ENCODE assay signal across 9 cellular contexts in the genomic region with DNA sequence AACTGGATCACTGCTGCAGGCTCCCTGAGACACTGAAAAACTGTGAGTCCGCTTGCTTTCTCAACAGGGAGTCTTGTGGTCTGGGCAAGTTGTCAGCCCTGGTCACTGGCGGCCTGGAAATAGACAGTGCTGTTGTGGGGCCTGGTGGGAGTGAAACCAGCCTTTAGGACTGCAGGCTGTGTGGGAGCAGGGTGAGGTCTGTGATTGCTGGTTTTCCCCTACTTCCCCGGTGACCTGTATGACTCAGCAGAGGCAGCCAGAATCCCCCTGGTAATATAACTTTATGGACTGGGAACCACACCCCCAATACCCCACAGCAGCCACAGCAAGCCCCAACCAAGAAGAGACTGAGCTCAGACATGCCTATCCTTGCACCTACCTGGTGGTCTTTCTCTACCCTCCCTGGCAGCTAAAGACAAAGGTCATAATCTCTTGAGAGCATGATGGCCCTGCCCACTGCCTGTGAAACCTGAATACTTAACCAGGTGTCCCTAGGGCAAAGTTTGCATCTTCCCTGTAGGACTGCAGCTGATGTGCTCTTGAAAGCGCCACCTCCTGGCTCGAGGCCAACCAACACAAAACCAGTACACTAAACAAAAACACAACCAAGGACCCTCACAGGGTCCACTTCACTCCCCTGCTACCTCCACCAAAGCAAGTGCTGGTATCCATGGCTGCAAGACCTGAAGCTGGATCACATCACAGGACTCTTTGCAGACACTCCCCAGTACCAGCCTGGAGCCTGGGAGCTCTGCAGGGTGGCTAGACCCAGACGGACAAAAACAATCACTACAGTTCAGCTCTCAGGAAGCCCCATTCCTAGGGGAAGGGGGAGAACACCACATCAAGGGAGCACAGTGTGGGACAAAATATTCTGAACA.
DNase-seq lines count a peak whose midpoint lies in the region; ATAC-seq and TF ChIP-seq lines count a peak whose summit lies in the region.
"Had no signal": no experiment of that assay in that cellular context is flagged by ENCODE, and none has a peak within 500 bp of the region (broad histone marks: within the 10 kb centered on the region; RNA-seq: fewer than 3 reads in every experiment).

No MANE protein-coding gene starts in this region.

- DNase-seq in astrocyte of the spinal cord (ENCODE audit: low read depth, low spot score) (peak; percentile 92), stromal cell of bone marrow (ENCODE audit: low read depth) (peak; percentile 39), cerebellar nuclear complex (lab: John Stamatoyannopoulos, UW) (no peak), HuH-7 (ENCODE audit: low spot score) (no peak)
- DNase-seq in effector CD4-positive, alpha-beta T cell, result no peak

- no peak for TF ChIP-seq CTCF in astrocyte of the spinal cord (IDR thresholded peaks at IDR 0.05; ENCODE audit: low read depth, low read length)

- in situ Hi-C loops in astrocyte of the spinal cord (cut with HindIII; ENCODE audit: low sequenced_read_pairs), result no loop called here

- no peaks in the 10 kb centered on the region for H3K27me3 ChIP-seq in HUES48 (ENCODE audit: control insufficient read depth, insufficient read depth, low read length)

- no peak overlapping the region for H3K9ac ChIP-seq in HUES48 (ENCODE audit: low read depth, low read length)

- H3K4me3 ChIP-seq in HUES48 (ENCODE audit: low read depth, low read length), result 0 out of 2 replicates have a peak overlapping the region, but pooled peaks have one; percentile 23
- H3K4me3 ChIP-seq in astrocyte of the spinal cord (ENCODE audit: low read depth, low read length), result no peak overlapping the region
- H3K4me3 ChIP-seq: SJSA1 had no signal

- H3K27ac ChIP-seq in HUES48 (ENCODE audit: low read depth, low read length), result peak overlapping the region; percentile 61
- H3K27ac ChIP-seq: SJSA1 had no signal

- no peaks in the 10 kb centered on the region for H3K36me3 ChIP-seq in HUES48 (ENCODE audit: control insufficient read depth, insufficient read depth, low read length)
- H3K36me3 ChIP-seq: SJSA1 had no signal

- ATAC-seq in GM18499 (IDR thresholded peaks at IDR 0.05; ENCODE audit: insufficient read depth, unreplicated experiment) (peak; percentile 96), GM21576 (IDR thresholded peaks at IDR 0.05; ENCODE audit: unreplicated experiment) (peak; percentile 97)

- H3K4me1 ChIP-seq in HUES48 (ENCODE audit: control insufficient read depth, insufficient read depth, low read length), result peaks cover 14% of the 10 kb centered on the region
- H3K4me1 ChIP-seq: SJSA1 had no signal

- no peaks in the 10 kb centered on the region for H3K9me3 ChIP-seq in HUES48 (ENCODE audit: control insufficient read depth, insufficient read depth, low read length)
- H3K9me3 ChIP-seq: SJSA1 had no signal

Comparison
In these comparisons a context has a peak if more than half of its experiments do, and no peak if none do; other contexts are left out.
1. DNase-seq: peak in astrocyte of the spinal cord (single experiment) and stromal cell of bone marrow (single experiment); none in effector CD4-positive, alpha-beta T cell (single experiment), cerebellar nuclear complex (0 of 2) and HuH-7 (single experiment).